Comparison of ENCODE assay signal across 14 cellular contexts in genomic region chr12:53443955-53444354, GRCh38. TPM values are rescaled to one million over a fixed set of nuclear protein-coding genes. Genes with fewer than 3 reads are reported as not detected.
A peak's percentile ranks its signal among the peaks of the same experiment; 100 is the strongest.
DNase-seq lines count a peak whose midpoint lies in the region; ATAC-seq, FAIRE-seq and TF ChIP-seq lines count a peak whose summit lies in the region.
"Had no signal": no experiment of that assay in that cellular context is flagged by ENCODE, and none has a peak within 500 bp of the region (broad histone marks: within the 10 kb centered on the region; RNA-seq: fewer than 3 reads in every experiment).

No MANE protein-coding gene starts in this region.

- BruUV-seq in K562 (replicated peaks; lab: Mats Ljungman, UMichigan): no TSS peak

- H3K27me3 Mint-ChIP-seq in CD8-positive, alpha-beta memory T cell: no peaks in the 10 kb centered on the region
- H3K27me3 Mint-ChIP-seq in IgD-negative memory B cell: no peaks in the 10 kb centered on the region
- H3K27me3 Mint-ChIP-seq in natural killer cell treated with Interleukin-12 subunit alpha and Interleukin-12 subunit beta and Interleukin-15 and Interleukin-18, amount 100 ng/mL, for 72 hours: no peaks in the 10 kb centered on the region

- POLR2A ChIA-PET in CD8-positive, alpha-beta memory T cell (lab: Charles Lee): interaction anchor here (0.6 kb wide), 1 partner anchor 47 kb away, joined by 5 read pairs; no protein-coding TSS in a partner anchor
- POLR2A ChIA-PET in K562 (lab: Yijun Ruan, JAX): interaction anchor here (0.7 kb wide), 1 partner anchor 77 kb away, joined by 4 read pairs; no protein-coding TSS in a partner anchor

- no peak overlapping the region for H2AFZ ChIP-seq in K562 (ENCODE audit: low read depth, low read length)

- no peaks in the 10 kb centered on the region for H3K9me3 Mint-ChIP-seq in CD8-positive, alpha-beta memory T cell
- H3K9me3 Mint-ChIP-seq in IgD-negative memory B cell: no peaks in the 10 kb centered on the region
- H3K9me3 Mint-ChIP-seq in natural killer cell treated with Interleukin-12 subunit alpha and Interleukin-12 subunit beta and Interleukin-15 and Interleukin-18, amount 100 ng/mL, for 72 hours: no peaks in the 10 kb centered on the region

- H3K27ac Mint-ChIP-seq in CD8-positive, alpha-beta memory T cell: peak overlapping the region in 4 of 8 donors; percentile 61 to 75 (median 68)
- H3K27ac Mint-ChIP-seq in IgD-negative memory B cell: peak overlapping the region in 2 of 3 donors; percentile 53 to 61
- H3K27ac Mint-ChIP-seq in natural killer cell treated with Interleukin-12 subunit alpha and Interleukin-12 subunit beta and Interleukin-15 and Interleukin-18, amount 100 ng/mL, for 72 hours: peak overlapping the region; percentile 92 to 97

- no peak overlapping the region for H3K9ac ChIP-seq in K562 (ENCODE audit: insufficient read depth in 1 of 2, low read depth in 2 of 2, low read length in 2 of 2)

- no peaks in the 10 kb centered on the region for H3K9me3 ChIP-seq in CD8-positive, alpha-beta memory T cell (ENCODE audit: low read length)
- no peaks in the 10 kb centered on the region for H3K9me3 ChIP-seq in K562 (replicated peaks; ENCODE audit: control insufficient read depth, insufficient read depth, low read depth, low read length)

- H3K27me3 ChIP-seq in CD8-positive, alpha-beta memory T cell (ENCODE audit: insufficient read depth, low read length, poor library complexity, severe bottlenecking): no peaks in the 10 kb centered on the region
- H3K27me3 ChIP-seq in K562 (ENCODE audit: control insufficient read depth in 2 of 2, insufficient read depth in 2 of 2, low read length in 2 of 2): no peaks in the 10 kb centered on the region
- H3K27me3 ChIP-seq: foreskin keratinocyte had no signal

- no peak overlapping the region for H3K27ac ChIP-seq in CD8-positive, alpha-beta memory T cell (ENCODE audit: low read depth, low read length)
- H3K27ac ChIP-seq in K562 (ENCODE audit: extremely low read depth, low read depth, low read length): no peak overlapping the region
- H3K27ac ChIP-seq: coronary artery, foreskin keratinocyte had no signal

- peak overlapping the region; percentile 34; the same call in 1 of the 2 replicates for H3K4me2 ChIP-seq in K562 (ENCODE audit: insufficient read depth, low read length)

- H4K20me1 ChIP-seq in K562 (replicated peaks; ENCODE audit: control insufficient read depth, insufficient read depth, low read length): no peaks in the 10 kb centered on the region

- peaks cover 22% of the 10 kb centered on the region for H3K36me3 ChIP-seq in CD8-positive, alpha-beta memory T cell (ENCODE audit: insufficient read depth, low read length)
- H3K36me3 ChIP-seq in K562 (ENCODE audit: control insufficient read depth, insufficient read depth, low read length): peaks cover 40% of the 10 kb centered on the region; the same call in 2 of the 3 replicates

- no peak overlapping the region for H3K4me3 ChIP-seq in CD8-positive, alpha-beta memory T cell (ENCODE audit: low read length)
- no peak overlapping the region for H3K4me3 ChIP-seq in K562
- H3K4me3 ChIP-seq: coronary artery had no signal

- peaks cover 43% of the 10 kb centered on the region for H3K4me1 ChIP-seq in CD8-positive, alpha-beta memory T cell (ENCODE audit: insufficient read depth, low read length)
- peaks cover 16 to 25% of the 10 kb centered on the region in 2 experiments; a peak in 4 of 5 replicates for H3K4me1 ChIP-seq in K562 (replicated peaks in 1 of 2; ENCODE audit: control insufficient read depth in 2 of 2, insufficient read depth in 2 of 2, low read length in 2 of 2)
- H3K4me1 ChIP-seq: foreskin keratinocyte had no signal

- H3K9me1 ChIP-seq in K562 (ENCODE audit: control insufficient read depth, insufficient read depth, low read length): no peaks in the 10 kb centered on the region

- no peak for TF ChIP-seq CTCF in K562 (IDR thresholded peaks at IDR 0.05 in 2 of 3, conservative IDR thresholded peaks at IDR 0.05 in 1 of 3; ENCODE audit: insufficient read depth in 2 of 3, low read depth in 1 of 3, low read length in 3 of 3)

- in situ Hi-C loops in K562 (cut with MboI): no loop called here
- in situ Hi-C loops in ACHN (cut with HindIII; ENCODE audit: low pct_ligation_motif_present, low pct_unique_long_range_greater_than_20kb, low sequenced_read_pairs): no loop called here

- H3K4me3 Mint-ChIP-seq in CD8-positive, alpha-beta memory T cell: peak overlapping the region; percentile 43 to 86 (median 65)
- H3K4me3 Mint-ChIP-seq in IgD-negative memory B cell: peak overlapping the region; percentile 12 to 90 (median 65)
- peak overlapping the region; percentile 94 for H3K4me3 Mint-ChIP-seq in natural killer cell treated with Interleukin-12 subunit alpha and Interleukin-12 subunit beta and Interleukin-15 and Interleukin-18, amount 100 ng/mL, for 72 hours

- peaks cover 36% of the 10 kb centered on the region for H3K79me2 ChIP-seq in K562 (ENCODE audit: control insufficient read depth, insufficient read depth, low read length)

- DNase-seq in CD8-positive, alpha-beta memory T cell: no peak
- DNase-seq in K562 (ENCODE audit: extremely low read depth in 1 of 4, low spot score in 3 of 4) (no peak), ACHN (no peak), NCI-H446 (lab: John Stamatoyannopoulos, UW) (no peak)
- no peak for DNase-seq in natural killer cell treated with Interleukin-12 subunit alpha and Interleukin-12 subunit beta and Interleukin-15 and Interleukin-18, amount 100 ng/mL, for 72 hours (ENCODE audit: low spot score)
- DNase-seq: DMS153; foreskin keratinocyte; kidney glomerular epithelial cell; NCI-H2171; stimulated activated naive CD4-positive, alpha-beta T cell treated with Interleukin-2 at 50 U/mL for 16 hours; T1000 had no signal

- peaks cover 41 to 57% (median 53%) of the 10 kb centered on the region in 3 donors for H3K4me1 Mint-ChIP-seq in CD8-positive, alpha-beta memory T cell
- H3K4me1 Mint-ChIP-seq in IgD-negative memory B cell: peaks cover 19 to 28% (median 28%) of the 10 kb centered on the region in 3 donors
- peaks cover 31 to 41% of the 10 kb centered on the region in 2 donors for H3K4me1 Mint-ChIP-seq in natural killer cell treated with Interleukin-12 subunit alpha and Interleukin-12 subunit beta and Interleukin-15 and Interleukin-18, amount 100 ng/mL, for 72 hours (ENCODE audit: low read depth in 2 of 2)

- FAIRE-seq in K562 (lab: Jason Lieb, UNC): no peak

- no peak for TF ChIP-seq EP300 in K562 (IDR thresholded peaks at IDR 0.05; ENCODE audit: low read length)

- peaks cover 0 to 56% (median 8%) of the 10 kb centered on the region in 3 donors for H3K36me3 Mint-ChIP-seq in CD8-positive, alpha-beta memory T cell
- H3K36me3 Mint-ChIP-seq in IgD-negative memory B cell: peaks cover 3% of the 10 kb centered on the region
- peaks cover 18% of the 10 kb centered on the region for H3K36me3 Mint-ChIP-seq in natural killer cell treated with Interleukin-12 subunit alpha and Interleukin-12 subunit beta and Interleukin-15 and Interleukin-18, amount 100 ng/mL, for 72 hours

- 87% methylated on average over 3 of the region's 4 CpGs for WGBS in K562 (ENCODE audit: insufficient coverage, low coverage, missing lambda C conversion rate)

- CTCF ChIA-PET in CD8-positive, alpha-beta memory T cell (lab: Charles Lee): no interaction called here
- CTCF ChIA-PET in K562 (lab: Yijun Ruan, JAX; ENCODE audit: low intra/inter-chr PET ratio): no interaction called here

- no peak for TF ChIP-seq POLR2A in K562 (conservative IDR thresholded peaks at IDR 0.05)

- TF ChIP-seq RAD21 in K562 (CRISPR knock-in tag; conservative IDR thresholded peaks at IDR 0.05 in 1 of 2, IDR thresholded peaks at IDR 0.05 in 1 of 2): no peak

- intact Hi-C loops in K562 (cut with micrococcal nuclease): no loop called here

- ATAC-seq in K562: no peak
- no peak for ATAC-seq in natural killer cell treated with Interleukin-12 subunit alpha and Interleukin-12 subunit beta and Interleukin-15 and Interleukin-18, amount 100 ng/mL, for 72 hours
- no peak for ATAC-seq in GM18519 (IDR thresholded peaks at IDR 0.05; ENCODE audit: low FRiP score, unreplicated experiment)
- ATAC-seq: foreskin keratinocyte had no signal

RNA-seq across cellular contexts. Expression of gene PRR13, which starts 2.4 kb away (rescaled TPM):
- 100 to 1,000 TPM; 234 to 236 TPM for total RNA-seq in CD8-positive, alpha-beta memory T cell
- polyA plus RNA-seq in CD8-positive, alpha-beta memory T cell: 602 TPM
- polyA plus RNA-seq in IgD-negative memory B cell: 689 TPM
- 126 and 173 TPM in 2 replicates for total RNA-seq in K562 (2011; cell fraction: chromatin; rRNA removed; ENCODE audit: low replicate concordance)
- total RNA-seq in K562 (2011; cell fraction: nucleolus; rRNA removed): 112 and 130 TPM in 2 replicates
- total RNA-seq in K562 (2011; cell fraction: nucleoplasm; rRNA removed): 168 and 231 TPM in 2 replicates
- 117 and 153 TPM in 2 replicates for total RNA-seq in K562 (2014; rRNA removed)
- 202 and 204 TPM in 2 replicates for total RNA-seq in K562 (2014; rRNA removed; fragmentation: Illumina TruSeq; extraction: Trizol)
- total RNA-seq in K562 (2015; rRNA removed; fragmentation: Illumina TruSeq; extraction: Trizol): 226 and 244 TPM in 2 replicates
- total RNA-seq in K562 (2021): 329 and 341 TPM in 2 replicates
- polyA plus RNA-seq in K562 (2011; rRNA removed): 209 and 216 TPM in 2 replicates
- polyA plus RNA-seq in K562 (2011; cell fraction: cytosol; rRNA removed): 197 and 292 TPM in 2 replicates
- polyA plus RNA-seq in K562 (2011; cell fraction: nucleus; rRNA removed): 86.9 and 121 TPM in 2 replicates
- 406 and 466 TPM in 2 replicates for polyA plus RNA-seq in K562 (2012)
- 527 and 637 TPM in 2 replicates for polyA plus RNA-seq in K562 (2014; fragmentation: Illumina TruSeq; extraction: Trizol)
- 100 to 1,000 TPM; 570 to 835 TPM for polyA plus RNA-seq in K562 (2014; fragmentation: Nextera tagmentation; extraction: Ambion mirVana)
- 285 and 301 TPM in 2 replicates for polyA plus RNA-seq in K562 (2014; rRNA removed)
- 115 and 148 TPM in 2 replicates for polyA minus RNA-seq in K562 (2011; rRNA and poly(A)+ RNA removed)
- polyA minus RNA-seq in K562 (2011; cell fraction: cytosol; rRNA and poly(A)+ RNA removed): 79.5 and 100 TPM in 2 replicates
- polyA minus RNA-seq in K562 (2011; cell fraction: nucleus; rRNA and poly(A)+ RNA removed): 31.2 and 56.0 TPM in 2 replicates
- total RNA-seq in natural killer cell treated with Interleukin-12 subunit alpha and Interleukin-12 subunit beta and Interleukin-15 and Interleukin-18, amount 100 ng/mL, for 72 hours: 100 to 1,000 TPM; 206 to 353 TPM

RNA-seq across cellular contexts. Expression of gene PCBP2, which starts 7.9 kb away (rescaled TPM):
- 1,000 to 10,000 TPM in 1 of 2 experiments, 100 to 1,000 TPM in 1; 995 to 1,025 TPM for total RNA-seq in CD8-positive, alpha-beta memory T cell
- polyA plus RNA-seq in CD8-positive, alpha-beta memory T cell: 104 TPM
- polyA plus RNA-seq in IgD-negative memory B cell (111 TPM), K562 (2011; rRNA removed) (340 and 350 TPM in 2 replicates), K562 (2014; fragmentation: Illumina TruSeq; extraction: Trizol) (802 and 831 TPM in 2 replicates), K562 (2014; fragmentation: Nextera tagmentation; extraction: Ambion mirVana) (100 to 1,000 TPM; 254 to 328 TPM), K562 (2014; rRNA removed) (356 and 362 TPM in 2 replicates)
- total RNA-seq in K562 (2011; cell fraction: chromatin; rRNA removed; ENCODE audit: low replicate concordance): 880 and 1,252 TPM in 2 replicates
- 429 and 447 TPM in 2 replicates for total RNA-seq in K562 (2011; cell fraction: nucleolus; rRNA removed)
- 778 and 1,039 TPM in 2 replicates for total RNA-seq in K562 (2011; cell fraction: nucleoplasm; rRNA removed)
- total RNA-seq in K562 (2014; rRNA removed) (130 and 137 TPM in 2 replicates), K562 (2014; rRNA removed; fragmentation: Illumina TruSeq; extraction: Trizol) (190 and 191 TPM in 2 replicates), K562 (2015; rRNA removed; fragmentation: Illumina TruSeq; extraction: Trizol) (181 and 194 TPM in 2 replicates), K562 (2021) (748 and 810 TPM in 2 replicates)
- 351 and 484 TPM in 2 replicates for polyA plus RNA-seq in K562 (2011; cell fraction: cytosol; rRNA removed)
- 548 and 674 TPM in 2 replicates for polyA plus RNA-seq in K562 (2011; cell fraction: nucleus; rRNA removed)
- 804 and 1,240 TPM in 2 replicates for polyA plus RNA-seq in K562 (2012)
- 583 and 666 TPM in 2 replicates for polyA minus RNA-seq in K562 (2011; rRNA and poly(A)+ RNA removed)
- 634 and 719 TPM in 2 replicates for polyA minus RNA-seq in K562 (2011; cell fraction: cytosol; rRNA and poly(A)+ RNA removed)
- polyA minus RNA-seq in K562 (2011; cell fraction: nucleus; rRNA and poly(A)+ RNA removed): 190 and 332 TPM in 2 replicates
- total RNA-seq in natural killer cell treated with Interleukin-12 subunit alpha and Interleukin-12 subunit beta and Interleukin-15 and Interleukin-18, amount 100 ng/mL, for 72 hours: 100 to 1,000 TPM; 641 to 747 TPM

RNA-seq across cellular contexts. Expression of gene AMHR2, which starts 20.3 kb away (rescaled TPM):
- total RNA-seq in CD8-positive, alpha-beta memory T cell: not detected
- not detected for polyA plus RNA-seq in CD8-positive, alpha-beta memory T cell
- not detected for polyA plus RNA-seq in IgD-negative memory B cell
- total RNA-seq in K562 (2011; cell fraction: chromatin; rRNA removed; ENCODE audit: low replicate concordance): 10.1 and 25.6 TPM in 2 replicates
- 14.0 and 16.2 TPM in 2 replicates for total RNA-seq in K562 (2011; cell fraction: nucleolus; rRNA removed)
- total RNA-seq in K562 (2011; cell fraction: nucleoplasm; rRNA removed): 15.8 and 19.8 TPM in 2 replicates
- 10.3 and 20.9 TPM in 2 replicates for total RNA-seq in K562 (2014; rRNA removed)
- 6.0 and 8.9 TPM in 2 replicates for total RNA-seq in K562 (2014; rRNA removed; fragmentation: Illumina TruSeq; extraction: Trizol)
- total RNA-seq in K562 (2015; rRNA removed; fragmentation: Illumina TruSeq; extraction: Trizol): 49.7 and 51.2 TPM in 2 replicates
- total RNA-seq in K562 (2021): 13.5 and 15.0 TPM in 2 replicates
- 12.9 and 19.8 TPM in 2 replicates for polyA plus RNA-seq in K562 (2011; rRNA removed)
- 26.4 and 42.1 TPM in 2 replicates for polyA plus RNA-seq in K562 (2011; cell fraction: cytosol; rRNA removed)
- polyA plus RNA-seq in K562 (2011; cell fraction: nucleus; rRNA removed): 33.0 and 40.1 TPM in 2 replicates
- 91.6 and 130 TPM in 2 replicates for polyA plus RNA-seq in K562 (2012)
- 26.5 and 28.0 TPM in 2 replicates for polyA plus RNA-seq in K562 (2014; fragmentation: Illumina TruSeq; extraction: Trizol)
- 10 to 100 TPM; 19.8 to 21.0 TPM for polyA plus RNA-seq in K562 (2014; fragmentation: Nextera tagmentation; extraction: Ambion mirVana)
- polyA plus RNA-seq in K562 (2014; rRNA removed): 19.3 and 22.7 TPM in 2 replicates
- 6.9 and 11.6 TPM in 2 replicates for polyA minus RNA-seq in K562 (2011; rRNA and poly(A)+ RNA removed)
- polyA minus RNA-seq in K562 (2011; cell fraction: cytosol; rRNA and poly(A)+ RNA removed): 9.4 and 12.4 TPM in 2 replicates
- polyA minus RNA-seq in K562 (2011; cell fraction: nucleus; rRNA and poly(A)+ RNA removed): 4.6 and 7.1 TPM in 2 replicates
- total RNA-seq in natural killer cell treated with Interleukin-12 subunit alpha and Interleukin-12 subunit beta and Interleukin-15 and Interleukin-18, amount 100 ng/mL, for 72 hours: not detected
- total RNA-seq: foreskin keratinocyte had no signal
- polyA plus RNA-seq: foreskin keratinocyte had no signal

RNA-seq across cellular contexts. Expression of gene MAP3K12, which starts 55.3 kb away (rescaled TPM):
- 10 to 100 TPM; 11.9 TPM for total RNA-seq in CD8-positive, alpha-beta memory T cell
- 6.9 TPM for polyA plus RNA-seq in CD8-positive, alpha-beta memory T cell
- polyA plus RNA-seq in IgD-negative memory B cell (1.4 TPM), K562 (2011; rRNA removed) (1.7 and 2.2 TPM in 2 replicates), K562 (2014; fragmentation: Illumina TruSeq; extraction: Trizol) (1.3 and 1.8 TPM in 2 replicates), K562 (2014; fragmentation: Nextera tagmentation; extraction: Ambion mirVana) (under 1 TPM; 0.10 to 0.46 TPM), K562 (2014; rRNA removed) (1.1 and 2.4 TPM in 2 replicates)
- total RNA-seq in K562 (2011; cell fraction: chromatin; rRNA removed; ENCODE audit: low replicate concordance): 10.8 and 23.0 TPM in 2 replicates
- 12.2 and 17.2 TPM in 2 replicates for total RNA-seq in K562 (2011; cell fraction: nucleolus; rRNA removed)
- total RNA-seq in K562 (2011; cell fraction: nucleoplasm; rRNA removed): 9.6 and 12.4 TPM in 2 replicates
- total RNA-seq in K562 (2014; rRNA removed) (1.1 and 1.3 TPM in 2 replicates), K562 (2014; rRNA removed; fragmentation: Illumina TruSeq; extraction: Trizol) (0.93 and 1.1 TPM in 2 replicates), K562 (2015; rRNA removed; fragmentation: Illumina TruSeq; extraction: Trizol) (1.6 and 1.9 TPM in 2 replicates), K562 (2021) (2.1 and 2.6 TPM in 2 replicates)
- polyA plus RNA-seq in K562 (2011; cell fraction: cytosol; rRNA removed): 1.7 and 3.8 TPM in 2 replicates
- 15.6 and 23.0 TPM in 2 replicates for polyA plus RNA-seq in K562 (2011; cell fraction: nucleus; rRNA removed)
- 4.6 and 6.4 TPM in 2 replicates for polyA plus RNA-seq in K562 (2012)
- 1.8 and 2.8 TPM in 2 replicates for polyA minus RNA-seq in K562 (2011; rRNA and poly(A)+ RNA removed)
- polyA minus RNA-seq in K562 (2011; cell fraction: cytosol; rRNA and poly(A)+ RNA removed): 1.4 and 1.5 TPM in 2 replicates
- polyA minus RNA-seq in K562 (2011; cell fraction: nucleus; rRNA and poly(A)+ RNA removed): 3.4 TPM in 2 replicates
- 10 to 100 TPM; 13.1 to 13.3 TPM for total RNA-seq in natural killer cell treated with Interleukin-12 subunit alpha and Interleukin-12 subunit beta and Interleukin-15 and Interleukin-18, amount 100 ng/mL, for 72 hours

RNA-seq across cellular contexts. Expression of gene TARBP2, which starts 57.1 kb away (rescaled TPM):
- 10 to 100 TPM; 62.1 to 65.1 TPM for total RNA-seq in CD8-positive, alpha-beta memory T cell
- 26.3 TPM for polyA plus RNA-seq in CD8-positive, alpha-beta memory T cell
- polyA plus RNA-seq in IgD-negative memory B cell (20.8 TPM), K562 (2011; rRNA removed) (40.4 and 55.0 TPM in 2 replicates), K562 (2014; fragmentation: Illumina TruSeq; extraction: Trizol) (44.6 and 51.6 TPM in 2 replicates), K562 (2014; fragmentation: Nextera tagmentation; extraction: Ambion mirVana) (10 to 100 TPM in 1 of 2 experiments, 1 to 10 TPM in 1; 5.6 to 16.6 TPM), K562 (2014; rRNA removed) (68.7 and 69.0 TPM in 2 replicates)
- 87.5 and 179 TPM in 2 replicates for total RNA-seq in K562 (2011; cell fraction: chromatin; rRNA removed; ENCODE audit: low replicate concordance)
- total RNA-seq in K562 (2011; cell fraction: nucleolus; rRNA removed): 124 and 126 TPM in 2 replicates
- total RNA-seq in K562 (2011; cell fraction: nucleoplasm; rRNA removed): 113 and 115 TPM in 2 replicates
- total RNA-seq in K562 (2014; rRNA removed) (63.1 and 75.7 TPM in 2 replicates), K562 (2014; rRNA removed; fragmentation: Illumina TruSeq; extraction: Trizol) (21.0 and 25.2 TPM in 2 replicates), K562 (2015; rRNA removed; fragmentation: Illumina TruSeq; extraction: Trizol) (54.6 and 56.5 TPM in 2 replicates), K562 (2021) (55.4 and 59.2 TPM in 2 replicates)
- polyA plus RNA-seq in K562 (2011; cell fraction: cytosol; rRNA removed): 69.6 and 99.9 TPM in 2 replicates
- polyA plus RNA-seq in K562 (2011; cell fraction: nucleus; rRNA removed): 222 and 277 TPM in 2 replicates
- polyA plus RNA-seq in K562 (2012): 56.1 and 59.4 TPM in 2 replicates
- 20.1 and 22.4 TPM in 2 replicates for polyA minus RNA-seq in K562 (2011; rRNA and poly(A)+ RNA removed)
- 17.8 and 20.6 TPM in 2 replicates for polyA minus RNA-seq in K562 (2011; cell fraction: cytosol; rRNA and poly(A)+ RNA removed)
- polyA minus RNA-seq in K562 (2011; cell fraction: nucleus; rRNA and poly(A)+ RNA removed): 45.2 and 71.4 TPM in 2 replicates
- total RNA-seq in natural killer cell treated with Interleukin-12 subunit alpha and Interleukin-12 subunit beta and Interleukin-15 and Interleukin-18, amount 100 ng/mL, for 72 hours: 10 to 100 TPM; 33.8 to 56.7 TPM

Comparison
In these comparisons a context has a peak if more than half of its experiments do, and no peak if none do; other contexts are left out.
1. RNA of gene AMHR2, which starts 20.3 kb away (total RNA-seq): 6.0 to 51.2 TPM in K562; not detected in CD8-positive, alpha-beta memory T cell and not detected in natural killer cell treated with Interleukin-12 subunit alpha and Interleukin-12 subunit beta and Interleukin-15 and Interleukin-18, amount 100 ng/mL, for 72 hours; every median in the first group is over 4 times any median in the second.
2. Peak in every context shown above with its lines, with median percentiles within 50 percentile points of each other: H3K4me3 Mint-ChIP-seq.